Comparison of ENCODE assay signal across 1 cellular context in genomic region chr6:118198746-118199145, GRCh38.
TF ChIP-seq lines count a peak whose summit lies in the region.

No MANE protein-coding gene starts in this region.

TF ChIP-seq in H1, 55 proteins besides CTCF, POLR2A, EP300 and RAD21 (continued from another document):
- no peak for TF ChIP-seq SIN3A (conservative IDR thresholded peaks at IDR 0.05 in 1 of 2, IDR thresholded peaks at IDR 0.05 in 1 of 2; ENCODE audit: low read depth in 1 of 2, low read length in 2 of 2)
- TF ChIP-seq CBX5 (IDR thresholded peaks at IDR 0.05; ENCODE audit: low read depth, low read length): no peak
- TF ChIP-seq HDAC2 (IDR thresholded peaks at IDR 0.05; ENCODE audit: borderline replicate concordance in 1 of 2, low read depth in 2 of 2, low read length in 2 of 2): no peak
- no peak for TF ChIP-seq CBX8 (IDR thresholded peaks at IDR 0.05; ENCODE audit: borderline replicate concordance, low read depth, low read length)
- TF ChIP-seq HDAC6 (IDR thresholded peaks at IDR 0.05; ENCODE audit: low read depth, low read length): no peak
- TF ChIP-seq CTBP2 (IDR thresholded peaks at IDR 0.05; ENCODE audit: borderline replicate concordance, insufficient read depth, insufficient read length, low read length): no peak
- no peak for TF ChIP-seq RNF2 (IDR thresholded peaks at IDR 0.05; ENCODE audit: borderline replicate concordance, low read depth, low read length, missing control alignments, poor library complexity, severe bottlenecking)
- no peak for TF ChIP-seq KDM1A (IDR thresholded peaks at IDR 0.05; ENCODE audit: borderline replicate concordance, low read length)
- TF ChIP-seq SUZ12 (IDR thresholded peaks at IDR 0.05; ENCODE audit: low read length): no peak
- no peak for TF ChIP-seq JUN (IDR thresholded peaks at IDR 0.05; ENCODE audit: low read depth, low read length)
- no peak for TF ChIP-seq ATF2 (IDR thresholded peaks at IDR 0.05; ENCODE audit: low read length)
- TF ChIP-seq SIRT6 (IDR thresholded peaks at IDR 0.05; ENCODE audit: low read length): no peak
TF ChIP-seq in H1: peak in this region for 0.
